ENCODE assay signal across 19 cellular contexts in the genomic region with DNA sequence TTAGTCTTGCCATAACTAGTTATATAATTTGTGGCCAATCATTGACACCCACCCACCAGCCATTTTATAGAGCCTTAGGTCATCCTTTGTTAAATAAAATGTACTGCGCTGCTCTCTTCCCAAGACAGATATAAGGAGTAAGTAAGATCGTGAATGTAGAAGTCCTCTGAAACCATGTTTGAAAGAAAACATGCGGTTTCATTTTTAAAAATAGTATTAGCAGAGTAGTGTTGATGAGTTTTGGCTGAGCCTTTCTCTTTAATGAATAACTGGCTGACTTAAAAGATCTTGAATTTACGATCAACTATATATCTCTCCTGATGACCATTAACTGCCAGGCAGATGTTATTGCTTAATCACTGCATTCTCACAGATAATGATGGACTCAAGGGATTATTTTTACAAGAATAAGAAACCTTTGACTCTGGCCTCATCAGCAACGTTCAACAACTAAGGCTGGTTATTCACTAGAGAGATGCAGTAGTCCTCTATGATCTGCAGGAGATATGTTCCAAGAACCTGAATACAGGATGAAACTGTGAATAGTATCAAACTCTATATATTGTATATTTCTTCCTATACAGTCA.
"Had no signal": no experiment of that assay in that cellular context is flagged by ENCODE, and none has a peak within 500 bp of the region (broad histone marks: within the 10 kb centered on the region; RNA-seq: fewer than 3 reads in every experiment).

No MANE protein-coding gene starts in this region.

- H3K27me3 ChIP-seq: breast epithelium, gastroesophageal sphincter had no signal

- H3K27me3 Mint-ChIP-seq: activated T-cell treated with anti-CD3 and anti-CD28 coated beads, Interleukin-2, amount 50 U/mL, for 24 hours; progenitor cell of endocrine pancreas; stimulated activated naive CD8-positive, alpha-beta T cell treated with anti-CD3 and anti-CD28 coated beads, Interleukin-15, Interleukin-2, amounts not matched to agents 100 ng/mL and 50 ng/mL, for 24 hours had no signal

- H3K9me3 ChIP-seq: breast epithelium, gastroesophageal sphincter, lower lobe of right lung, thoracic aorta had no signal

- ATAC-seq: activated CD4-positive, CD25-positive, alpha-beta regulatory T cell treated with anti-CD3 and anti-CD28 coated beads, Interleukin-2, amount 50 U/mL, for 24 hours; activated CD8-positive, alpha-beta memory T cell treated with anti-CD3 and anti-CD28 coated beads, Interleukin-2, amount 10 ng/mL, durations not matched to agents 7 days and 5 days; gastroesophageal sphincter; naive thymus-derived CD8-positive, alpha-beta T cell; right cardiac atrium had no signal

- H3K4me1 ChIP-seq: breast epithelium, lower lobe of right lung had no signal

- H3K4me1 Mint-ChIP-seq: activated CD8-positive, alpha-beta memory T cell treated with anti-CD3 and anti-CD28 coated beads, Interleukin-2, amount 10 ng/mL, durations not matched to agents 7 days and 5 days; naive thymus-derived CD8-positive, alpha-beta T cell had no signal

- FAIRE-seq: endothelial cell of umbilical vein had no signal

- H3K27ac Mint-ChIP-seq: activated CD8-positive, alpha-beta memory T cell treated with anti-CD3 and anti-CD28 coated beads, Interleukin-2, amount 10 ng/mL, durations not matched to agents 7 days and 5 days; activated naive CD8-positive, alpha-beta T cell; activated T-cell treated with anti-CD3 and anti-CD28 coated beads, Interleukin-2, amount 50 U/mL, for 24 hours; naive thymus-derived CD8-positive, alpha-beta T cell; progenitor cell of endocrine pancreas; stimulated activated naive CD8-positive, alpha-beta T cell treated with anti-CD3 and anti-CD28 coated beads, Interleukin-15, Interleukin-2, amounts not matched to agents 100 ng/mL and 50 ng/mL, for 24 hours had no signal

- H3K27ac ChIP-seq: breast epithelium, gastroesophageal sphincter, lower lobe of right lung, thoracic aorta had no signal

- H3K36me3 Mint-ChIP-seq: activated CD8-positive, alpha-beta memory T cell treated with anti-CD3 and anti-CD28 coated beads, Interleukin-2, amount 10 ng/mL, durations not matched to agents 7 days and 5 days; activated naive CD8-positive, alpha-beta T cell had no signal

- H3K4me3 ChIP-seq: breast epithelium, gastroesophageal sphincter, lower lobe of right lung, thoracic aorta had no signal

- H3K36me3 ChIP-seq: breast epithelium, gastroesophageal sphincter, lower lobe of right lung, thoracic aorta had no signal

- DNase-seq: activated CD4-positive, alpha-beta T cell treated with anti-CD3 and anti-CD28 coated beads, Interleukin-2, amount 50 U/mL, for 48 hours; activated CD8-positive, alpha-beta memory T cell treated with anti-CD3 and anti-CD28 coated beads, Interleukin-2, amount 10 ng/mL, durations not matched to agents 7 days and 5 days; activated effector memory CD4-positive, alpha-beta T cell treated with Interleukin-2 at 50 U/mL for 16 hours; activated T-cell treated with anti-CD3 and anti-CD28 coated beads, Interleukin-2, amount 50 U/mL, for 24 hours; anterior cingulate cortex; hypothalamus; lower lobe of right lung; naive thymus-derived CD8-positive, alpha-beta T cell; nucleus accumbens; right cardiac atrium; stimulated activated CD4-positive, alpha-beta T cell treated with anti-CD3 and anti-CD28 coated beads, Interleukin-2, amount 100 ng/mL, for 48 hours had no signal

- H3K4me3 Mint-ChIP-seq: activated CD8-positive, alpha-beta memory T cell treated with anti-CD3 and anti-CD28 coated beads, Interleukin-2, amount 10 ng/mL, durations not matched to agents 7 days and 5 days; activated naive CD8-positive, alpha-beta T cell; activated T-cell treated with anti-CD3 and anti-CD28 coated beads, Interleukin-2, amount 50 U/mL, for 24 hours; naive thymus-derived CD8-positive, alpha-beta T cell; stimulated activated naive CD8-positive, alpha-beta T cell treated with anti-CD3 and anti-CD28 coated beads, Interleukin-15, Interleukin-2, amounts not matched to agents 100 ng/mL and 50 ng/mL, for 24 hours had no signal
